8 cellular contexts compared by ENCODE assay signal in genomic region chr5:142748568-142749249, GRCh38. TPM values are rescaled to one million over a fixed set of nuclear protein-coding genes. Genes with fewer than 3 reads are reported as not detected.
DNase-seq lines count a peak whose midpoint lies in the region; ATAC-seq and TF ChIP-seq lines count a peak whose summit lies in the region.

No MANE protein-coding gene starts in this region.

- peaks cover 5% of the 10 kb centered on the region for H3K27me3 Mint-ChIP-seq in activated CD4-positive, alpha-beta T cell treated with anti-CD3 and anti-CD28 coated beads, Interleukin-2, amount 10 ng/mL, durations not matched to agents 24 days and 14 days
- peaks cover 0 to 10% of the 10 kb centered on the region in 2 donors for H3K27me3 Mint-ChIP-seq in effector memory CD8-positive, alpha-beta T cell

- no peaks in the 10 kb centered on the region for H3K9me3 ChIP-seq in parathyroid adenoma (ENCODE audit: control insufficient read depth, low read length)

- peak; percentile 61 for ATAC-seq in effector memory CD8-positive, alpha-beta T cell (replicated peaks)
- ATAC-seq in HG03469 (IDR thresholded peaks at IDR 0.05; ENCODE audit: unreplicated experiment): no peak

- H3K27me3 ChIP-seq in parathyroid adenoma (ENCODE audit: control insufficient read depth, insufficient read depth, low read length): no peaks in the 10 kb centered on the region

- TF ChIP-seq CTCF in LNCAP (IDR thresholded peaks at IDR 0.05) (peak; percentile 57; the same call in 1 of the 2 replicates), parathyroid adenoma (IDR thresholded peaks at IDR 0.05) (peak; percentile 62)

- H3K36me3 ChIP-seq in parathyroid adenoma (ENCODE audit: control insufficient read depth, insufficient read depth, low read length): no peaks in the 10 kb centered on the region

- H3K27ac Mint-ChIP-seq in activated CD4-positive, alpha-beta T cell treated with anti-CD3 and anti-CD28 coated beads, Interleukin-2, amount 10 ng/mL, durations not matched to agents 24 days and 14 days: no peak overlapping the region
- peak overlapping the region in 1 of 2 donors; percentile 33 for H3K27ac Mint-ChIP-seq in effector memory CD8-positive, alpha-beta T cell

- H3K9me3 Mint-ChIP-seq in activated CD4-positive, alpha-beta T cell treated with anti-CD3 and anti-CD28 coated beads, Interleukin-2, amount 10 ng/mL, durations not matched to agents 24 days and 14 days: no peaks in the 10 kb centered on the region
- H3K9me3 Mint-ChIP-seq in effector memory CD8-positive, alpha-beta T cell: no peaks in the 10 kb centered on the region

- no peaks in the 10 kb centered on the region for H3K36me3 Mint-ChIP-seq in activated CD4-positive, alpha-beta T cell treated with anti-CD3 and anti-CD28 coated beads, Interleukin-2, amount 10 ng/mL, durations not matched to agents 24 days and 14 days (ENCODE audit: low read depth)
- no peaks in the 10 kb centered on the region for H3K36me3 Mint-ChIP-seq in effector memory CD8-positive, alpha-beta T cell (ENCODE audit: insufficient read depth)

- no peak overlapping the region for H3K27ac ChIP-seq in parathyroid adenoma

- no peak overlapping the region for H2AFZ ChIP-seq in parathyroid adenoma

- no peak overlapping the region for H3K4me3 ChIP-seq in parathyroid adenoma (ENCODE audit: low read depth, low read length)

- peaks cover 12% of the 10 kb centered on the region for H3K4me1 Mint-ChIP-seq in activated CD4-positive, alpha-beta T cell treated with anti-CD3 and anti-CD28 coated beads, Interleukin-2, amount 10 ng/mL, durations not matched to agents 24 days and 14 days
- H3K4me1 Mint-ChIP-seq in effector memory CD8-positive, alpha-beta T cell (ENCODE audit: low read depth in 2 of 2): peaks cover 13 to 22% of the 10 kb centered on the region in 2 donors

- intact Hi-C loops in activated CD4-positive, alpha-beta T cell treated with anti-CD3 and anti-CD28 coated beads, Interleukin-2, amount 10 ng/mL, durations not matched to agents 24 days and 14 days (cut with micrococcal nuclease): loop anchor here (1.0 kb wide), 3 partner anchors 119 to 140 kb away; no protein-coding TSS in a partner anchor

- H3K79me2 ChIP-seq in parathyroid adenoma: no peaks in the 10 kb centered on the region

- DNase-seq in EH (ENCODE audit: low read depth) (peak; percentile 21), NCI-H446 (lab: John Stamatoyannopoulos, UW) (no peak), AG20443 (ENCODE audit: low spot score) (no peak)
- peak; percentile 83 for DNase-seq in activated CD4-positive, alpha-beta T cell treated with anti-CD3 and anti-CD28 coated beads, Interleukin-2, amount 10 ng/mL, durations not matched to agents 24 days and 14 days
- DNase-seq in effector memory CD8-positive, alpha-beta T cell: peak; percentile 41 to 53 (median 48)

- H3K4me2 ChIP-seq in parathyroid adenoma (ENCODE audit: low read length): no peak overlapping the region

- no peak overlapping the region for H3K4me3 Mint-ChIP-seq in activated CD4-positive, alpha-beta T cell treated with anti-CD3 and anti-CD28 coated beads, Interleukin-2, amount 10 ng/mL, durations not matched to agents 24 days and 14 days
- no peak overlapping the region for H3K4me3 Mint-ChIP-seq in effector memory CD8-positive, alpha-beta T cell

- H3K4me1 ChIP-seq in parathyroid adenoma: no peaks in the 10 kb centered on the region

- H3K9ac ChIP-seq in parathyroid adenoma: no peak overlapping the region

RNA-seq across cellular contexts. Expression of gene ARHGAP26, which starts 21.5 kb away (rescaled TPM):
- 12.7 and 15.3 TPM in 2 replicates for total RNA-seq in activated CD4-positive, alpha-beta T cell treated with anti-CD3 and anti-CD28 coated beads, Interleukin-2, amount 10 ng/mL, durations not matched to agents 24 days and 14 days

Comparison
In these comparisons a context has a peak if more than half of its experiments do, and no peak if none do; other contexts are left out.
1. DNase-seq: peak in EH (single experiment), activated CD4-positive, alpha-beta T cell treated with anti-CD3 and anti-CD28 coated beads, Interleukin-2, amount 10 ng/mL, durations not matched to agents 24 days and 14 days (single experiment) and effector memory CD8-positive, alpha-beta T cell (3 of 3); none in NCI-H446 (0 of 2) and AG20443 (single experiment).